In the genomic region with DNA sequence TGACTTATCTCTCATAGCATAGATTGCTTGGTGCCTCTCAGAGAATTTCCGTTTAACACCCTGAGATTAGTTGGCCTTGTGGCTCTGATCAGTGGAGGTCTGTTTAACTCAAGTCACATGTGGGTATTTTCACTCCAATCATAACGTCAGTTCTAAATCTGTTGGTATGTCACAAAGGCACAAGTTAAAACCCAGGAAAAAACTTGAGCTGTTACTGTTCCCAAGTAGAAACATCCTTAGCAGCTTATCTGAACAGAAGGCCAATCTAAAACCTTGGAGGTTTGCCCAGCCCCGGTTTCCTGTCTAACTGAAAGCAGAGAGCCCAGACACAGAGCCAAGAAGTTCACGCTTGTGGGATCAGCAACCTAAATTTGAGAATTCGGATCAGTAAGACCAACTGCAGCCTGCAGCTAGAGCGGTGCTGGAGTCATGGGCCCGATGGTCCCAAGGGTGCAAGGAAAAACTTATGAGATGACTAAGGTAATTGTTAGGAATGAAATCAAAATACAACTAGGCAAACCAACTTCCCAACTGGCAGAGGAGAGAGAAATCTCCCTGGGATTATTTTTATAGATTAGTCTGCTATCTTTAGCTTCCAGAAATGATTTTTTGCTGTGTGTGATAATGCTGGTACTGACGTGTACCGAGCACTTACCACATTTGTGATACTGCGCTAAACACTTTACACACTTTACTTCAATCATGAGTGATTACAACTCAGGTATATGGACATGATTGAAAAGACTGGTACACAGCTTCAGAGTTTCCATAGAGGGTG, we compare ENCODE assay signal across 8 cellular contexts.
DNase-seq lines count a peak whose midpoint lies in the region; ATAC-seq and TF ChIP-seq lines count a peak whose summit lies in the region.

No MANE protein-coding gene starts in this region.

- peaks cover 23% of the 10 kb centered on the region for H3K4me1 ChIP-seq in DND-41 (ENCODE audit: insufficient read depth, low read length)
- peaks cover 41% of the 10 kb centered on the region for H3K4me1 ChIP-seq in psoas muscle

- no peaks in the 10 kb centered on the region for H3K79me2 ChIP-seq in DND-41 (ENCODE audit: insufficient read depth, low read length)

- H3K27me3 ChIP-seq in DND-41 (ENCODE audit: insufficient read depth, low read length, poor library complexity) (no peaks in the 10 kb centered on the region), psoas muscle (ENCODE audit: insufficient read depth in 3 of 3, low read length in 2 of 3) (no peaks in the 10 kb centered on the region)

- ATAC-seq in DND-41 (ENCODE audit: insufficient read depth, low read depth) = peak; percentile 54
- ATAC-seq in SK-N-SH treated with all-trans-retinoic acid at 6 μM for 48 hours = peak; percentile 71
- peak; percentile 69 to 84 (median 76) for ATAC-seq in psoas muscle
- ATAC-seq in GM19455 (IDR thresholded peaks at IDR 0.05; ENCODE audit: unreplicated experiment) = no peak
- ATAC-seq in HG03378 (IDR thresholded peaks at IDR 0.05; ENCODE audit: unreplicated experiment) = no peak
- no peak for ATAC-seq in HG02870 (IDR thresholded peaks at IDR 0.05; ENCODE audit: unreplicated experiment)

- H3K27ac ChIP-seq in DND-41 (ENCODE audit: low read length) (peak overlapping the region; percentile 48), psoas muscle (peak overlapping the region; percentile 89)

- no peak overlapping the region; the same call in 1 of the 2 replicates for H3K9ac ChIP-seq in DND-41 (ENCODE audit: low read depth, low read length)

- DNase-seq in DND-41 (peak; percentile 22), foreskin melanocyte (peak; percentile 98), psoas muscle (peak; percentile 76 to 84)
- no peak for DNase-seq in stimulated activated CD4-positive, alpha-beta T cell treated with anti-CD3 and anti-CD28 coated beads, Interleukin-4, amount 100 ng/mL, for 24 hours

- no peak overlapping the region for H3K4me3 ChIP-seq in DND-41 (ENCODE audit: low read depth in 1 of 2, low read length in 2 of 2)
- peak overlapping the region; percentile 24 for H3K4me3 ChIP-seq in psoas muscle

- no peak for TF ChIP-seq CTCF in DND-41 (IDR thresholded peaks at IDR 0.05; ENCODE audit: borderline replicate concordance, extremely low read depth, low read length, poor library complexity, severe bottlenecking)
- TF ChIP-seq CTCF in psoas muscle (IDR thresholded peaks at IDR 0.05) = no peak

- H4K20me1 ChIP-seq in DND-41 (ENCODE audit: insufficient read depth, low read length) = no peaks in the 10 kb centered on the region

- 11 to 13% (median 12%) methylated on average over 10 of the region's 10 CpGs for WGBS in psoas muscle, 3 donors

- H3K4me2 ChIP-seq in DND-41 (ENCODE audit: insufficient read depth, low read length) = peak overlapping the region; percentile 30; the same call in 1 of the 2 replicates

- no peaks in the 10 kb centered on the region for H3K36me3 ChIP-seq in DND-41 (ENCODE audit: insufficient read depth, low read length)
- no peaks in the 10 kb centered on the region for H3K36me3 ChIP-seq in psoas muscle (ENCODE audit: insufficient read depth in 1 of 2, low read depth in 1 of 2)

- H3K9me3 ChIP-seq in DND-41 (ENCODE audit: insufficient read depth, low read length, severe bottlenecking) (peaks cover 5% of the 10 kb centered on the region), psoas muscle (no peaks in the 10 kb centered on the region)

- H2AFZ ChIP-seq in DND-41 (ENCODE audit: low read depth, low read length) = peak overlapping the region; percentile 51; the same call in 1 of the 2 replicates

- intact Hi-C loops in psoas muscle (cut with DNase I) = no loop called here

TF ChIP-seq in SK-N-SH treated with all-trans-retinoic acid at 6 μM for 48 hours, 23 proteins besides CTCF, POLR2A, EP300 and RAD21:
- TF ChIP-seq RARB (CRISPR knock-in tag; IDR thresholded peaks at IDR 0.05) = no peak
- TF ChIP-seq ZNF8 (CRISPR knock-in tag; IDR thresholded peaks at IDR 0.05) = no peak
- TF ChIP-seq ESRRG (CRISPR knock-in tag; IDR thresholded peaks at IDR 0.05) = no peak
- no peak for TF ChIP-seq TOX (CRISPR knock-in tag; IDR thresholded peaks at IDR 0.05; ENCODE audit: borderline replicate concordance)
- no peak for TF ChIP-seq ZFP3 (CRISPR knock-in tag; IDR thresholded peaks at IDR 0.05)
- no peak for TF ChIP-seq ZC3H10 (CRISPR knock-in tag; IDR thresholded peaks at IDR 0.05)
- TF ChIP-seq SNAI2 (CRISPR knock-in tag; IDR thresholded peaks at IDR 0.05) = no peak

Comparison
In these comparisons a context has a peak if more than half of its experiments do, and no peak if none do; other contexts are left out.
1. ATAC-seq: peak in DND-41 (single experiment), SK-N-SH treated with all-trans-retinoic acid at 6 μM for 48 hours (single experiment) and psoas muscle (4 of 4); none in GM19455 (single experiment), HG03378 (single experiment) and HG02870 (single experiment).